In genomic region chr2:232261776-232262175, GRCh38 we compare ENCODE assay signal across 30 cellular contexts.
DNase-seq lines count a peak whose midpoint lies in the region; ATAC-seq lines count a peak whose summit lies in the region.
"Had no signal": no experiment of that assay in that cellular context is flagged by ENCODE, and none has a peak within 500 bp of the region (broad histone marks: within the 10 kb centered on the region; RNA-seq: fewer than 3 reads in every experiment).

No MANE protein-coding gene starts in this region.

- H3K27me3 Mint-ChIP-seq in activated T-cell treated with anti-CD3 and anti-CD28 coated beads, Interleukin-2, amount 50 U/mL, for 72 hours (ENCODE audit: low read depth), result no peaks in the 10 kb centered on the region
- H3K27me3 Mint-ChIP-seq: CD4-positive, alpha-beta memory T cell had no signal

- no peak overlapping the region for H3K18ac ChIP-seq in mesendoderm (ENCODE audit: low read length)

- H3K9me3 Mint-ChIP-seq in activated naive CD4-positive, alpha-beta T cell treated with anti-CD3 and anti-CD28 coated beads, Interleukin-2, amount 50 U/mL, for 72 hours, result no peaks in the 10 kb centered on the region
- no peaks in the 10 kb centered on the region for H3K9me3 Mint-ChIP-seq in activated T-cell treated with anti-CD3 and anti-CD28 coated beads, Interleukin-2, amount 50 U/mL, for 72 hours

- WGBS in GM23248 (ENCODE audit: low coverage in 1 of 2, low lambda C conversion rate in 2 of 2, missing lambda C conversion rate in 2 of 2), 2 experiments, result 78 to 93% methylated on average over 2 of the region's 2 CpGs
- WGBS in mesendoderm (ENCODE audit: extremely low coverage, insufficient coverage, low lambda C conversion rate), result no CpG with 5 or more reads among the region's 2 CpGs

- no peak overlapping the region for H3K4ac ChIP-seq in mesendoderm (ENCODE audit: low read depth, low read length)

- H3K9me3 ChIP-seq in GM23248 (ENCODE audit: low read depth), result no peaks in the 10 kb centered on the region
- H3K9me3 ChIP-seq: MG63, SJCRH30 had no signal

- H3K4me1 Mint-ChIP-seq in activated T-cell treated with anti-CD3 and anti-CD28 coated beads, Interleukin-2, amount 50 U/mL, for 72 hours (ENCODE audit: low read depth), result no peaks in the 10 kb centered on the region
- H3K4me1 Mint-ChIP-seq: CD4-positive, alpha-beta memory T cell had no signal

- no peak overlapping the region for H3K27ac ChIP-seq in GM23248
- H3K27ac ChIP-seq in mesendoderm (ENCODE audit: low read depth, low read length), result no peak overlapping the region
- H3K27ac ChIP-seq: 22Rv1, PC-9, SJCRH30 had no signal

- no peak overlapping the region for H2BK120ac ChIP-seq in mesendoderm (ENCODE audit: low read depth, low read length)

- no peak overlapping the region for H2BK5ac ChIP-seq in mesendoderm (ENCODE audit: low read length)

- H3K4me3 Mint-ChIP-seq in activated T-cell treated with anti-CD3 and anti-CD28 coated beads, Interleukin-2, amount 50 U/mL, for 72 hours, result no peak overlapping the region
- H3K4me3 Mint-ChIP-seq: CD4-positive, alpha-beta memory T cell had no signal

- in situ Hi-C loops in GM23248 (cut with MboI), result no loop called here

- H2AFZ ChIP-seq in GM23248, result no peak overlapping the region
- H2AFZ ChIP-seq: PC-9 had no signal

- H4K20me1 ChIP-seq in GM23248 (ENCODE audit: insufficient read depth), result no peaks in the 10 kb centered on the region

- H3K56ac ChIP-seq in mesendoderm (ENCODE audit: low read length), result no peak overlapping the region

- H2BK15ac ChIP-seq in mesendoderm (replicated peaks; ENCODE audit: low read depth), result no peak overlapping the region

- H3K23ac ChIP-seq in mesendoderm (ENCODE audit: low read length), result no peak overlapping the region

- H3K79me2 ChIP-seq in GM23248 (ENCODE audit: insufficient read depth), result no peaks in the 10 kb centered on the region
- H3K79me2 ChIP-seq in mesendoderm (ENCODE audit: control insufficient read depth, insufficient read depth, low read length), result no peaks in the 10 kb centered on the region

- peak overlapping the region; percentile 15 to 66 for H3K27ac Mint-ChIP-seq in activated naive CD4-positive, alpha-beta T cell treated with anti-CD3 and anti-CD28 coated beads, Interleukin-2, amount 50 U/mL, for 72 hours
- no peak overlapping the region for H3K27ac Mint-ChIP-seq in activated T-cell treated with anti-CD3 and anti-CD28 coated beads, Interleukin-2, amount 50 U/mL, for 72 hours

- peaks cover 13% of the 10 kb centered on the region; the same call in 1 of the 2 replicates for H3F3A ChIP-seq in GM23248 (ENCODE audit: insufficient read depth)

- no peak overlapping the region for H4K5ac ChIP-seq in mesendoderm (ENCODE audit: low read length)

- H2AK5ac ChIP-seq in mesendoderm (ENCODE audit: low read length), result no peak overlapping the region

- 0 out of 2 replicates have a peak overlapping the region, but pooled peaks have one; percentile 23 for H3K4me3 ChIP-seq in GM23248
- H3K4me3 ChIP-seq in mesendoderm (ENCODE audit: low read length), result no peak overlapping the region
- H3K4me3 ChIP-seq: MG63, PC-9, SJCRH30 had no signal

- peaks cover 0 to 10% of the 10 kb centered on the region in 2 donors for H3K36me3 Mint-ChIP-seq in activated naive CD4-positive, alpha-beta T cell treated with anti-CD3 and anti-CD28 coated beads, Interleukin-2, amount 50 U/mL, for 72 hours
- H3K36me3 Mint-ChIP-seq in activated T-cell treated with anti-CD3 and anti-CD28 coated beads, Interleukin-2, amount 50 U/mL, for 72 hours (ENCODE audit: insufficient read depth in 2 of 2), result peaks cover 2 to 10% of the 10 kb centered on the region in 2 donors

- H3K36me3 ChIP-seq in GM23248 (ENCODE audit: low read depth), result peaks cover 8% of the 10 kb centered on the region; the same call in 1 of the 2 replicates
- no peaks in the 10 kb centered on the region for H3K36me3 ChIP-seq in mesendoderm (ENCODE audit: control insufficient read depth, insufficient read depth, low read length)
- H3K36me3 ChIP-seq: MG63 had no signal

- H3K4me1 ChIP-seq in GM23248 (ENCODE audit: insufficient read depth), result peaks cover 33% of the 10 kb centered on the region
- no peaks in the 10 kb centered on the region for H3K4me1 ChIP-seq in mesendoderm (ENCODE audit: control insufficient read depth, low read depth, low read length)

- ATAC-seq in activated naive CD4-positive, alpha-beta T cell treated with anti-CD3 and anti-CD28 coated beads, Interleukin-2, amount 50 U/mL, for 72 hours, result no peak
- no peak for ATAC-seq in activated T-cell treated with anti-CD3 and anti-CD28 coated beads, Interleukin-2, amount 50 U/mL, for 72 hours (replicated peaks in 1 of 2)
- no peak for ATAC-seq in HG03432 (IDR thresholded peaks at IDR 0.05; ENCODE audit: unreplicated experiment)
- ATAC-seq: Right ventricle myocardium inferior, SK-N-SH treated with all-trans-retinoic acid at 6 μM for 48 hours had no signal

- H3K79me1 ChIP-seq in mesendoderm (ENCODE audit: low read length), result no peaks in the 10 kb centered on the region

- H3K9ac ChIP-seq in GM23248 (no peak overlapping the region), mesendoderm (ENCODE audit: low read length) (no peak overlapping the region)

- H3K4me2 ChIP-seq in GM23248 (ENCODE audit: unreplicated experiment) (peak overlapping the region; percentile 66), mesendoderm (ENCODE audit: low read length) (no peak overlapping the region)
- H3K4me2 ChIP-seq: PC-9 had no signal

- DNase-seq in activated naive CD4-positive, alpha-beta T cell treated with anti-CD3 and anti-CD28 coated beads, Interleukin-2, amount 50 U/mL, for 72 hours (ENCODE audit: low spot score in 2 of 2), result no peak
- DNase-seq in activated naive CD4-positive, alpha-beta T cell treated with anti-CD3 and anti-CD28 coated beads, Interleukin-2, amount 50 U/mL, for 16 hours, result no peak
- DNase-seq in GM23248 (peak; percentile 65), fibroblast of peridontal ligament (ENCODE audit: extremely low read depth) (peak; percentile 16), hippocampal formation (lab: John Stamatoyannopoulos, UW) (no peak), mesendoderm (no peak)
- no peak for DNase-seq in activated T-cell treated with anti-CD3 and anti-CD28 coated beads, Interleukin-2, amount 50 U/mL, for 72 hours
- DNase-seq: ACHN; AML-193; C1 segment of cervical spinal cord; CD4-positive, alpha-beta memory T cell; COR-L47; DMS53; GF-D8; KG1; MG63; NCI-H1105 treated with DMSO at 0.1 percent for 48 hours; NCI-H146; NCI-H1930; NCI-H2107; NCI-H446 treated with DMSO at 0.1 percent for 48 hours; NCI-H526; NCI-H82; NK-92 treated with Interleukin-12 subunit alpha and Interleukin-12 subunit beta, amount 100 ng/mL, for 24 hours; PC-9; SJCRH30 had no signal

- no peaks in the 10 kb centered on the region for H3K9me2 ChIP-seq in GM23248 (ENCODE audit: insufficient read depth)

- H3K27me3 ChIP-seq in GM23248 (replicated peaks; ENCODE audit: insufficient read depth) (no peaks in the 10 kb centered on the region), mesendoderm (ENCODE audit: insufficient read depth, low read length, poor library complexity) (no peaks in the 10 kb centered on the region)
- H3K27me3 ChIP-seq: MG63, SJCRH30 had no signal

- no peak overlapping the region for H4K8ac ChIP-seq in mesendoderm (ENCODE audit: low read depth, low read length)

Comparison
In these comparisons a context has a peak if more than half of its experiments do, and no peak if none do; other contexts are left out.
1. DNase-seq: peak in GM23248 (single experiment) and fibroblast of peridontal ligament (single experiment); none in activated naive CD4-positive, alpha-beta T cell treated with anti-CD3 and anti-CD28 coated beads, Interleukin-2, amount 50 U/mL, for 72 hours (0 of 2), activated naive CD4-positive, alpha-beta T cell treated with anti-CD3 and anti-CD28 coated beads, Interleukin-2, amount 50 U/mL, for 16 hours (single experiment), activated T-cell treated with anti-CD3 and anti-CD28 coated beads, Interleukin-2, amount 50 U/mL, for 72 hours (0 of 2), hippocampal formation (0 of 2) and mesendoderm (single experiment).